1 cellular context compared by ENCODE assay signal in the genomic region with DNA sequence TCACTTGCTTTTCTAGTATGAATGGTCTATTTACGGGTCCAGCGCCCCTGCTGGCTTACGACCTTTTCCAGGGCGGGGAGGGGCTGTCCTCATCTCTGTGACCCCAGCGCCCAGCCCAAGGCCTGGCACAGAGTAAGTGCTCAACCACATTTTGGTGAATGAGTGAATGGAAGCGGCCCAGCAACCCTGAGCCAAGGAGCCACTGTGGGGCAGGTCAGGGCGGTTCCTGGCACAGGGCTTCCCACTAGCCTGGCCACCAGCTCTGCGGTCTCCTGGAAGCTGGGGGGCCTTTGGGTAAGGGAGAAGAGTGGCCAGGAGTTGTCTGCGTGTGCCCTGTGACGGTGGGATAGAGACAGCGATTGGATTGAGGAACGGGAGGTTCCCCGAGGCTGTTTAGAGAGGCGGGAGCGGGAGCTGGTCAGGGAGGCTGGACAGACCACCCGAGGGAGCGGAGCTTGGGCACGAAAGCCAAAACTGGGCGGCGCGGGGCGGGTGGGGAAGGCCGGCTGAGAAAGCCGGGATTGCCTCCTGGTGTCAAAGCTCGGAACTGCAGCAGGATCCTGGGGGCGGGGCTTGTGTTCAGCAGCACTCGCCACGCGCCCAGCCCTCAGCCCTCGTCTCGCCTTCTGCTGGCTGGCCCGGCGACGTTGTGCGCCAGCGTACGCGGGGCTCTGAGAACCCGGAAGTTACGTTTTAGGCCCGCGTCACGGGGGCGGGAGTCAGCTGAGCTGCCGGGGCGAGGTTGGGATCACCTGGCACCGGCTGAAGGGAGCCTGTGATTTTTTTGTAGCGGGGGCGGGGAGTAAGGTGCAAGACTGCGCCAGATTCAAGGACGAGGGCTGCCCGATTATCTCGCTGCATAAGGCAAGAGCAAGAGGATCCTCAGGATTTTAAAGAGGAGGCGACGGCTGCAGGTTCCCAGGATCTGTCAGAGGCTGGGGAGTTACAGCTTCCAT.
TF ChIP-seq lines count a peak whose summit lies in the region.

A gene with protein sequence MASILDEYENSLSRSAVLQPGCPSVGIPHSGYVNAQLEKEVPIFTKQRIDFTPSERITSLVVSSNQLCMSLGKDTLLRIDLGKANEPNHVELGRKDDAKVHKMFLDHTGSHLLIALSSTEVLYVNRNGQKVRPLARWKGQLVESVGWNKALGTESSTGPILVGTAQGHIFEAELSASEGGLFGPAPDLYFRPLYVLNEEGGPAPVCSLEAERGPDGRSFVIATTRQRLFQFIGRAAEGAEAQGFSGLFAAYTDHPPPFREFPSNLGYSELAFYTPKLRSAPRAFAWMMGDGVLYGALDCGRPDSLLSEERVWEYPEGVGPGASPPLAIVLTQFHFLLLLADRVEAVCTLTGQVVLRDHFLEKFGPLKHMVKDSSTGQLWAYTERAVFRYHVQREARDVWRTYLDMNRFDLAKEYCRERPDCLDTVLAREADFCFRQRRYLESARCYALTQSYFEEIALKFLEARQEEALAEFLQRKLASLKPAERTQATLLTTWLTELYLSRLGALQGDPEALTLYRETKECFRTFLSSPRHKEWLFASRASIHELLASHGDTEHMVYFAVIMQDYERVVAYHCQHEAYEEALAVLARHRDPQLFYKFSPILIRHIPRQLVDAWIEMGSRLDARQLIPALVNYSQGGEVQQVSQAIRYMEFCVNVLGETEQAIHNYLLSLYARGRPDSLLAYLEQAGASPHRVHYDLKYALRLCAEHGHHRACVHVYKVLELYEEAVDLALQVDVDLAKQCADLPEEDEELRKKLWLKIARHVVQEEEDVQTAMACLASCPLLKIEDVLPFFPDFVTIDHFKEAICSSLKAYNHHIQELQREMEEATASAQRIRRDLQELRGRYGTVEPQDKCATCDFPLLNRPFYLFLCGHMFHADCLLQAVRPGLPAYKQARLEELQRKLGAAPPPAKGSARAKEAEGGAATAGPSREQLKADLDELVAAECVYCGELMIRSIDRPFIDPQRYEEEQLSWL (plus strand): TSS at position 718 of the 956 bp plus-strand sequence. CDS start 319 bp downstream, outside the sequence.

TF ChIP-seq in K562, 482 proteins besides CTCF, POLR2A, EP300 and RAD21 (continued from another document):
- TF ChIP-seq, protein P1, sequence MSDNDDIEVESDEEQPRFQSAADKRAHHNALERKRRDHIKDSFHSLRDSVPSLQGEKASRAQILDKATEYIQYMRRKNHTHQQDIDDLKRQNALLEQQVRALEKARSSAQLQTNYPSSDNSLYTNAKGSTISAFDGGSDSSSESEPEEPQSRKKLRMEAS (CRISPR knock-in tag; IDR thresholded peaks at IDR 0.05), result peak; percentile 85
- no peak for TF ChIP-seq U2AF2 (optimal IDR thresholded peaks at IDR 0.05; ENCODE audit: low read depth, low read length)
- no peak for TF ChIP-seq RBM15 (IDR thresholded peaks at IDR 0.05; ENCODE audit: insufficient read depth, low read length)
- no peak for TF ChIP-seq YBX1 (IDR thresholded peaks at IDR 0.05)
- TF ChIP-seq JUND (IDR thresholded peaks at IDR 0.05; ENCODE audit: borderline replicate concordance, low read depth, low read length), result peak; percentile 42; the same call in 1 of the 2 replicates
- TF ChIP-seq JUND (tag; IDR thresholded peaks at IDR 0.05; ENCODE audit: borderline replicate concordance, low read depth, low read length), result no peak; the same call in 2 of the 3 replicates
- no peak for TF ChIP-seq ZC3H4 (CRISPR knock-in tag; IDR thresholded peaks at IDR 0.05; ENCODE audit: borderline replicate concordance)
- no peak for TF ChIP-seq ZNF224 (CRISPR knock-in tag; IDR thresholded peaks at IDR 0.05)
- TF ChIP-seq, protein P2, sequence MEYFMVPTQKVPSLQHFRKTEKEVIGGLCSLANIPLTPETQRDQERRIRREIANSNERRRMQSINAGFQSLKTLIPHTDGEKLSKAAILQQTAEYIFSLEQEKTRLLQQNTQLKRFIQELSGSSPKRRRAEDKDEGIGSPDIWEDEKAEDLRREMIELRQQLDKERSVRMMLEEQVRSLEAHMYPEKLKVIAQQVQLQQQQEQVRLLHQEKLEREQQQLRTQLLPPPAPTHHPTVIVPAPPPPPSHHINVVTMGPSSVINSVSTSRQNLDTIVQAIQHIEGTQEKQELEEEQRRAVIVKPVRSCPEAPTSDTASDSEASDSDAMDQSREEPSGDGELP (CRISPR knock-in tag; IDR thresholded peaks at IDR 0.05; ENCODE audit: borderline replicate concordance), result peak; percentile 98
- no peak for TF ChIP-seq POLR2AphosphoS2 (IDR thresholded peaks at IDR 0.05; ENCODE audit: low read length)
- TF ChIP-seq NELFE (IDR thresholded peaks at IDR 0.05; ENCODE audit: insufficient read depth, insufficient read length), result no peak
- TF ChIP-seq MAZ (CRISPR knock-in tag; conservative IDR thresholded peaks at IDR 0.05 in 1 of 2, IDR thresholded peaks at IDR 0.05 in 1 of 2), result peak; percentile 81 to 82
- no peak for TF ChIP-seq MAFG (tag; conservative IDR thresholded peaks at IDR 0.05)
